Comparison of ENCODE assay signal across 9 cellular contexts in genomic region chr15:23670970-23671369, GRCh38. TPM values are rescaled to one million over a fixed set of nuclear protein-coding genes. Genes with fewer than 3 reads are reported as not detected.
"Had no signal": no experiment of that assay in that cellular context is flagged by ENCODE, and none has a peak within 500 bp of the region (broad histone marks: within the 10 kb centered on the region; RNA-seq: fewer than 3 reads in every experiment).

No MANE protein-coding gene starts in this region.

- H3K4me3 ChIP-seq: GM23338 had no signal

- DNase-seq: H9, HCEC 1CT, KG1 had no signal

- ATAC-seq: GM23338 had no signal

- H2AFZ ChIP-seq: GM23338 had no signal

- FAIRE-seq: H1, H54, HTR-8/SVneo had no signal

- H3K4me2 ChIP-seq: GM23338 had no signal

RNA-seq across cellular contexts. Expression of gene NDN, which starts 16.1 kb away (rescaled TPM):
- total RNA-seq: HT-29 had no signal
- polyA plus RNA-seq: IgD-negative memory B cell had no signal

RNA-seq across cellular contexts. Expression of gene MAGEL2, which starts 23.3 kb away (rescaled TPM):
- total RNA-seq: HT-29 had no signal
- polyA plus RNA-seq: IgD-negative memory B cell had no signal
